Comparison of ENCODE assay signal across 14 cellular contexts in the genomic region with DNA sequence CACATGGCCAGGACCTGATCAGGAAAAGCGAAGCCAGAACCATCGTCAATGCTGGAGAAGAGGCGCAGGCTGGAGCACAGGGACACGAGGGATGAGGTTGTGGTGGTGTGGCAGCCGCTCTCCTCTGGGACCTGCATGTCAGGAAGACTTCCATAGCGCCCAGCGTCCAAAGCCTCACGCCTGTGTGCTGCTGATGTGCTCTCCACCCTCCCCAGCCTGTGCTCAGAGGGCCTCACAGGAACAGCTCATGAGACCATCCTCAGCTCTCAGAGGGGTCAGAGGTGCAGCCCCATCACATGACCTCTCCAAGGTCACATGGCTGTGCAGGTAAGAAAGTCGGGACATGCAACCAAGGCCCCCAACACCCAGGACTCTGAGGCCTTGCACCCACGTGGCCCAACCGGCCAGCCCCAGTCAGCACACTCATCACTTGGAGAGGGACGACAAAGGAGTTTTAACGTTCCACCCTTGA.
DNase-seq lines count a peak whose midpoint lies in the region; ATAC-seq and TF ChIP-seq lines count a peak whose summit lies in the region.
"Had no signal": no experiment of that assay in that cellular context is flagged by ENCODE, and none has a peak within 500 bp of the region (broad histone marks: within the 10 kb centered on the region; RNA-seq: fewer than 3 reads in every experiment).

No MANE protein-coding gene starts in this region.

- no peak overlapping the region for H3K4me3 Mint-ChIP-seq in WTC11
- H3K4me3 Mint-ChIP-seq in nephron progenitor cell, result no peak overlapping the region
- no peak overlapping the region for H3K4me3 Mint-ChIP-seq in type B pancreatic cell
- H3K4me3 Mint-ChIP-seq: CD8-positive, alpha-beta memory T cell had no signal

- H3K27me3 Mint-ChIP-seq in WTC11 (ENCODE audit: low read depth) (no peaks in the 10 kb centered on the region), nephron progenitor cell (ENCODE audit: low read depth, poor library complexity) (no peaks in the 10 kb centered on the region), type B pancreatic cell (no peaks in the 10 kb centered on the region)

- H3K36me3 Mint-ChIP-seq in WTC11 (peaks cover 38% of the 10 kb centered on the region), nephron progenitor cell (ENCODE audit: low read depth) (peaks cover 43% of the 10 kb centered on the region), type B pancreatic cell (peaks cover 17% of the 10 kb centered on the region)
- H3K36me3 Mint-ChIP-seq: CD8-positive, alpha-beta memory T cell had no signal

- H3K27ac Mint-ChIP-seq in WTC11 (no peak overlapping the region), nephron progenitor cell (peak overlapping the region; percentile 64), type B pancreatic cell (peak overlapping the region; percentile 26)

- DNase-seq in Right ventricle myocardium inferior (ENCODE audit: missing footprints) (peak; percentile 43), left cardiac atrium (no peak), WTC11 (ENCODE audit: low spot score) (no peak), nephron progenitor cell (no peak), type B pancreatic cell (ENCODE audit: extremely low spot score, unreplicated experiment) (no peak)
- no peak for DNase-seq in activated CD4-positive, CD25-positive, alpha-beta regulatory T cell treated with anti-CD3 and anti-CD28 coated beads, Interleukin-2, amount 50 U/mL, for 72 hours
- DNase-seq: 8988T; AML-193; Caco-2; CD8-positive, alpha-beta memory T cell; DMS53; GF-D8; GM23248 had no signal

- POLR2A ChIA-PET in WTC11 (lab: Charles Lee), result no interaction called here

- CTCF ChIA-PET in WTC11 (lab: Charles Lee), result no interaction called here

- TF ChIP-seq CTCF in WTC11 (IDR thresholded peaks at IDR 0.05) (no peak), nephron progenitor cell (IDR thresholded peaks at IDR 0.05) (no peak), type B pancreatic cell (conservative IDR thresholded peaks at IDR 0.05) (no peak)

- H3K9me3 Mint-ChIP-seq in WTC11, result no peaks in the 10 kb centered on the region
- no peaks in the 10 kb centered on the region for H3K9me3 Mint-ChIP-seq in nephron progenitor cell
- H3K9me3 Mint-ChIP-seq in type B pancreatic cell, result no peaks in the 10 kb centered on the region
- H3K9me3 Mint-ChIP-seq: CD8-positive, alpha-beta memory T cell had no signal

- intact Hi-C loops in Right ventricle myocardium inferior (cut with DNase I) (no loop called here), left cardiac atrium (cut with DNase I) (no loop called here)

- H3K4me1 Mint-ChIP-seq in WTC11, result no peaks in the 10 kb centered on the region
- no peaks in the 10 kb centered on the region for H3K4me1 Mint-ChIP-seq in nephron progenitor cell
- H3K4me1 Mint-ChIP-seq in type B pancreatic cell (ENCODE audit: unreplicated experiment), result no peaks in the 10 kb centered on the region
- H3K4me1 Mint-ChIP-seq: CD8-positive, alpha-beta memory T cell had no signal

- ATAC-seq in Right ventricle myocardium inferior, result peak; percentile 22
- no peak for ATAC-seq in left cardiac atrium
- no peak for ATAC-seq in WTC11
- ATAC-seq in GM21576 (IDR thresholded peaks at IDR 0.05; ENCODE audit: unreplicated experiment), result no peak

TF ChIP-seq in WTC11, 78 proteins besides CTCF, POLR2A, EP300 and RAD21:
- TF ChIP-seq NR3C1 (CRISPR knock-in tag; conservative IDR thresholded peaks at IDR 0.05; ENCODE audit: low read depth) (no peak), CREM (CRISPR knock-in tag; IDR thresholded peaks at IDR 0.05) (no peak), ELF4 (CRISPR knock-in tag; IDR thresholded peaks at IDR 0.05; ENCODE audit: low read depth) (no peak), RELA (CRISPR knock-in tag; IDR thresholded peaks at IDR 0.05; ENCODE audit: borderline replicate concordance) (no peak)
- TF ChIP-seq, protein P1, sequence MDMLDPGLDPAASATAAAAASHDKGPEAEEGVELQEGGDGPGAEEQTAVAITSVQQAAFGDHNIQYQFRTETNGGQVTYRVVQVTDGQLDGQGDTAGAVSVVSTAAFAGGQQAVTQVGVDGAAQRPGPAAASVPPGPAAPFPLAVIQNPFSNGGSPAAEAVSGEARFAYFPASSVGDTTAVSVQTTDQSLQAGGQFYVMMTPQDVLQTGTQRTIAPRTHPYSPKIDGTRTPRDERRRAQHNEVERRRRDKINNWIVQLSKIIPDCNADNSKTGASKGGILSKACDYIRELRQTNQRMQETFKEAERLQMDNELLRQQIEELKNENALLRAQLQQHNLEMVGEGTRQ (CRISPR knock-in tag; IDR thresholded peaks at IDR 0.05), result peak; percentile 50
- TF ChIP-seq, protein P2, sequence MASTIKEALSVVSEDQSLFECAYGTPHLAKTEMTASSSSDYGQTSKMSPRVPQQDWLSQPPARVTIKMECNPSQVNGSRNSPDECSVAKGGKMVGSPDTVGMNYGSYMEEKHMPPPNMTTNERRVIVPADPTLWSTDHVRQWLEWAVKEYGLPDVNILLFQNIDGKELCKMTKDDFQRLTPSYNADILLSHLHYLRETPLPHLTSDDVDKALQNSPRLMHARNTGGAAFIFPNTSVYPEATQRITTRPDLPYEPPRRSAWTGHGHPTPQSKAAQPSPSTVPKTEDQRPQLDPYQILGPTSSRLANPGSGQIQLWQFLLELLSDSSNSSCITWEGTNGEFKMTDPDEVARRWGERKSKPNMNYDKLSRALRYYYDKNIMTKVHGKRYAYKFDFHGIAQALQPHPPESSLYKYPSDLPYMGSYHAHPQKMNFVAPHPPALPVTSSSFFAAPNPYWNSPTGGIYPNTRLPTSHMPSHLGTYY (CRISPR knock-in tag; IDR thresholded peaks at IDR 0.05), result no peak
